Comparison of ENCODE assay signal across 20 cellular contexts in genomic region chr12:96513166-96513565, GRCh38.
"Had no signal": no experiment of that assay in that cellular context is flagged by ENCODE, and none has a peak within 500 bp of the region (broad histone marks: within the 10 kb centered on the region; RNA-seq: fewer than 3 reads in every experiment).

No MANE protein-coding gene starts in this region.

- H3K4me3 Mint-ChIP-seq: natural killer cell treated with Interleukin-12 subunit alpha and Interleukin-12 subunit beta and Interleukin-15 and Interleukin-18, amount 100 ng/mL, for 72 hours; type B pancreatic cell had no signal

- H3K4me3 ChIP-seq: colonic mucosa, dorsolateral prefrontal cortex, gastroesophageal sphincter, skin epidermis, stomach had no signal

- H3K27me3 Mint-ChIP-seq: natural killer cell treated with Interleukin-12 subunit alpha and Interleukin-12 subunit beta and Interleukin-15 and Interleukin-18, amount 100 ng/mL, for 72 hours; type B pancreatic cell had no signal

- H3K27ac Mint-ChIP-seq: natural killer cell treated with Interleukin-12 subunit alpha and Interleukin-12 subunit beta and Interleukin-15 and Interleukin-18, amount 100 ng/mL, for 72 hours; type B pancreatic cell had no signal

- H3K36me3 Mint-ChIP-seq: natural killer cell treated with Interleukin-12 subunit alpha and Interleukin-12 subunit beta and Interleukin-15 and Interleukin-18, amount 100 ng/mL, for 72 hours; type B pancreatic cell had no signal

- H3K36me3 ChIP-seq: colonic mucosa, gastroesophageal sphincter, neutrophil, stomach had no signal

- H3K9me3 Mint-ChIP-seq: natural killer cell treated with Interleukin-12 subunit alpha and Interleukin-12 subunit beta and Interleukin-15 and Interleukin-18, amount 100 ng/mL, for 72 hours; type B pancreatic cell had no signal

- ATAC-seq: esophagus mucosa; gastroesophageal sphincter; left lobe of liver; natural killer cell treated with Interleukin-12 subunit alpha and Interleukin-12 subunit beta and Interleukin-15 and Interleukin-18, amount 100 ng/mL, for 72 hours; sciatic nerve had no signal

- H3K27ac ChIP-seq: colonic mucosa, dorsolateral prefrontal cortex, neutrophil, skin epidermis, stomach had no signal

- H3K9me3 ChIP-seq: colonic mucosa, gastroesophageal sphincter, neutrophil, stomach had no signal

- H3K27me3 ChIP-seq: colonic mucosa, dorsolateral prefrontal cortex, gastroesophageal sphincter, neutrophil, stomach had no signal

- H3K4me1 ChIP-seq: colonic mucosa had no signal

- DNase-seq: colonic mucosa; dorsolateral prefrontal cortex; effector CD8-positive, alpha-beta T cell; glutamatergic neuron; islet precursor cell; mesenchymal stem cell; midbrain; stimulated activated CD4-positive, alpha-beta T cell treated with anti-CD3 and anti-CD28 coated beads, Interleukin-2, amount 100 ng/mL, for 24 hours; stimulated activated CD4-positive, alpha-beta T cell treated with anti-CD3 and anti-CD28 coated beads, Interleukin-4, amount 100 ng/mL, for 4 hours; stimulated activated naive CD4-positive, alpha-beta T cell; stomach; substantia nigra had no signal
